Comparison of ENCODE assay signal across 2 cellular contexts in genomic region chr5:141780240-141780951, GRCh38.
TF ChIP-seq lines count a peak whose summit lies in the region.

No MANE protein-coding gene starts in this region.

TF ChIP-seq in HEK293, 187 proteins besides CTCF, POLR2A, EP300 and RAD21 (continued from another document):
- peak; percentile 73 for TF ChIP-seq ZNF398 (tag by site-specific recombination; IDR thresholded peaks at IDR 0.05)
TF ChIP-seq in HEK293: peak in this region for 1.

TF ChIP-seq in WTC11, 78 proteins besides CTCF, POLR2A, EP300 and RAD21 (continued from another document):
- TF ChIP-seq PRDM15 (CRISPR knock-in tag; IDR thresholded peaks at IDR 0.05) (no peak), FOXJ3 (CRISPR knock-in tag; IDR thresholded peaks at IDR 0.05; ENCODE audit: borderline replicate concordance) (no peak), IRF2 (CRISPR knock-in tag; IDR thresholded peaks at IDR 0.05; ENCODE audit: borderline replicate concordance, low read depth) (no peak), ZNF232 (CRISPR knock-in tag; IDR thresholded peaks at IDR 0.05) (no peak), GRHL2 (CRISPR knock-in tag; IDR thresholded peaks at IDR 0.05; ENCODE audit: insufficient replicate concordance, severe bottlenecking) (no peak), NFYB (CRISPR knock-in tag; conservative IDR thresholded peaks at IDR 0.05; ENCODE audit: low read depth) (no peak), RELA (CRISPR knock-in tag; IDR thresholded peaks at IDR 0.05; ENCODE audit: borderline replicate concordance) (no peak), ZNF281 (CRISPR knock-in tag; IDR thresholded peaks at IDR 0.05) (no peak), ZNF317 (CRISPR knock-in tag; IDR thresholded peaks at IDR 0.05; ENCODE audit: borderline replicate concordance, low read depth) (no peak), FOXP4 (CRISPR knock-in tag; IDR thresholded peaks at IDR 0.05) (no peak), NFE2L1 (CRISPR knock-in tag; IDR thresholded peaks at IDR 0.05) (no peak), ZNF423 (CRISPR knock-in tag; IDR thresholded peaks at IDR 0.05) (no peak), ARID4B (CRISPR knock-in tag; IDR thresholded peaks at IDR 0.05; ENCODE audit: borderline replicate concordance) (no peak), IRF1 (CRISPR knock-in tag; IDR thresholded peaks at IDR 0.05) (no peak), TEAD1 (CRISPR knock-in tag; IDR thresholded peaks at IDR 0.05) (no peak), EMX1 (CRISPR knock-in tag; IDR thresholded peaks at IDR 0.05) (no peak), ZNF219 (CRISPR knock-in tag; IDR thresholded peaks at IDR 0.05; ENCODE audit: borderline replicate concordance) (no peak), ELF4 (CRISPR knock-in tag; IDR thresholded peaks at IDR 0.05; ENCODE audit: low read depth) (no peak)
TF ChIP-seq in WTC11: peak in this region for 0.
